ENCODE assay signal across 16 cellular contexts in genomic region chr3:101945980-101946379, GRCh38.
DNase-seq lines count a peak whose midpoint lies in the region; ATAC-seq, FAIRE-seq and TF ChIP-seq lines count a peak whose summit lies in the region.
"Had no signal": no experiment of that assay in that cellular context is flagged by ENCODE, and none has a peak within 500 bp of the region (broad histone marks: within the 10 kb centered on the region; RNA-seq: fewer than 3 reads in every experiment).

No MANE protein-coding gene starts in this region.

- intact Hi-C loops in GM12878 (cut with micrococcal nuclease; ENCODE audit: unreplicated experiment), result loop anchor here (1.0 to 10.0 kb wide), 2 partner anchors 42 to 221 kb away; partner anchors contain the start of gene CEP97

- no TSS peak for BruUV-seq in GM12878 (replicated peaks; lab: Mats Ljungman, UMichigan)

- H3K4me1 ChIP-seq in OCI-LY3 (ENCODE audit: low read length), result peaks cover 52% of the 10 kb centered on the region
- peaks cover 14% of the 10 kb centered on the region for H3K4me1 ChIP-seq in GM12878 (ENCODE audit: control insufficient read depth, insufficient read depth, low read length)
- H3K4me1 ChIP-seq: Caco-2 had no signal

- no peaks in the 10 kb centered on the region for H3K36me3 Mint-ChIP-seq in activated T-cell treated with anti-CD3 and anti-CD28 coated beads, Interleukin-2, amount 50 U/mL, for 24 hours (ENCODE audit: low read depth)
- no peaks in the 10 kb centered on the region for H3K36me3 Mint-ChIP-seq in activated T-cell treated with anti-CD3 and anti-CD28 coated beads, Interleukin-2, amount 50 U/mL, for 4 hours (ENCODE audit: insufficient read depth)

- H3K4me2 ChIP-seq in OCI-LY3 (ENCODE audit: low read length) (peak overlapping the region; percentile 18), GM12878 (ENCODE audit: control insufficient read depth, insufficient read depth) (peak overlapping the region; percentile 23; the same call in 1 of the 2 replicates)

- no peaks in the 10 kb centered on the region for H3K27me3 Mint-ChIP-seq in activated T-cell treated with anti-CD3 and anti-CD28 coated beads, Interleukin-2, amount 50 U/mL, for 24 hours
- no peaks in the 10 kb centered on the region for H3K27me3 Mint-ChIP-seq in activated T-cell treated with anti-CD3 and anti-CD28 coated beads, Interleukin-2, amount 50 U/mL, for 4 hours (ENCODE audit: low read depth)
- H3K27me3 Mint-ChIP-seq in stimulated activated naive CD8-positive, alpha-beta T cell treated with anti-CD3 and anti-CD28 coated beads, Interleukin-15, amount 100 ng/mL, for 72 hours, result no peaks in the 10 kb centered on the region

- DNase-seq in activated T-cell treated with anti-CD3 and anti-CD28 coated beads, Interleukin-2, amount 50 U/mL, for 24 hours, result no peak
- DNase-seq in activated T-cell treated with anti-CD3 and anti-CD28 coated beads, Interleukin-2, amount 50 U/mL, for 4 hours, result no peak
- peak; percentile 57 for DNase-seq in GM12878 (ENCODE audit: low read depth, low spot score)
- DNase-seq in stimulated activated naive CD8-positive, alpha-beta T cell treated with anti-CD3 and anti-CD28 coated beads, Interleukin-15, amount 100 ng/mL, for 72 hours, result no peak
- DNase-seq in NCI-H345 (lab: John Stamatoyannopoulos, UW), result no peak
- no peak for DNase-seq in NCI-H2107 treated with DMSO at 0.1 percent for 48 hours (lab: John Stamatoyannopoulos, UW; ENCODE audit: unreplicated experiment)
- DNase-seq: Caco-2, DMS53, GOT3, MV-4-11, NCI-H1436 treated with DMSO at 0.1 percent for 48 hours, NCI-H2081 treated with DMSO at 0.1 percent for 48 hours had no signal

- H2AFZ ChIP-seq in OCI-LY3 (ENCODE audit: low read depth, low read length) (no peak overlapping the region), GM12878 (ENCODE audit: control insufficient read depth, low read depth, low read length) (peak overlapping the region; percentile 26; the same call in 1 of the 2 replicates)

- TF ChIP-seq EP300 in GM12878 (IDR thresholded peaks at IDR 0.05; ENCODE audit: borderline replicate concordance in 1 of 2, control insufficient read depth in 1 of 2, low read depth in 2 of 2, low read length in 2 of 2), result no peak

- CTCF ChIA-PET in GM12878 (lab: Yijun Ruan, JAX), result interaction anchor here (0.8 to 1.2 kb wide), 3 partner anchors 9 to 136 kb away, joined by 3 to 4 read pairs (median 3); no protein-coding TSS in a partner anchor

- FAIRE-seq in GM12878 (lab: Jason Lieb, UNC), result no peak

- H3K9me3 ChIP-seq in OCI-LY3 (ENCODE audit: insufficient read depth, low read length), result no peaks in the 10 kb centered on the region
- peaks cover 2% of the 10 kb centered on the region for H3K9me3 ChIP-seq in GM12878 (replicated peaks; ENCODE audit: control insufficient read depth, insufficient read depth, low read length)
- H3K9me3 ChIP-seq: Caco-2 had no signal

- RAD21 ChIA-PET in GM12878 (lab: Charles Lee; ENCODE audit: unreplicated experiment), result interaction anchor here (0.8 to 1.5 kb wide), 12 partner anchors 10 to 279 kb away, joined by 3 to 10 read pairs (median 4); no protein-coding TSS in a partner anchor

- TF ChIP-seq CTCF in OCI-LY3 (IDR thresholded peaks at IDR 0.05; ENCODE audit: low read depth, low read length) (no peak), GM12878 (IDR thresholded peaks at IDR 0.05 in 2 of 3, conservative IDR thresholded peaks at IDR 0.05 in 1 of 3; ENCODE audit: control insufficient read depth in 2 of 3, extremely low read depth in 1 of 3, insufficient read depth in 1 of 3, low read depth in 3 of 3, low read length in 3 of 3) (no peak)

- no peak overlapping the region for H3K4me3 ChIP-seq in OCI-LY3 (ENCODE audit: low read length)
- H3K4me3 ChIP-seq in GM12878, result no peak overlapping the region

- in situ Hi-C loops in GM12878 (cut with MboI), result no loop called here

- H3K27me3 ChIP-seq in OCI-LY3 (ENCODE audit: low read depth, low read length) (no peaks in the 10 kb centered on the region), GM12878 (replicated peaks in 1 of 2; ENCODE audit: control insufficient read depth in 2 of 2, insufficient read depth in 2 of 2, low read length in 1 of 2) (no peaks in the 10 kb centered on the region)

- ATAC-seq in activated T-cell treated with anti-CD3 and anti-CD28 coated beads, Interleukin-2, amount 50 U/mL, for 4 hours, result no peak
- ATAC-seq in GM12878, result no peak
- ATAC-seq in stimulated activated naive CD8-positive, alpha-beta T cell treated with anti-CD3 and anti-CD28 coated beads, Interleukin-15, amount 100 ng/mL, for 72 hours, result no peak
- ATAC-seq in GM21737 (IDR thresholded peaks at IDR 0.05; ENCODE audit: unreplicated experiment), result no peak
- ATAC-seq: Panc1, Right ventricle myocardium inferior had no signal

- H3K79me2 ChIP-seq in OCI-LY3 (ENCODE audit: low read length) (no peaks in the 10 kb centered on the region), GM12878 (ENCODE audit: control insufficient read depth, insufficient read depth, low read length) (no peaks in the 10 kb centered on the region)

- H3K9me3 Mint-ChIP-seq in activated T-cell treated with anti-CD3 and anti-CD28 coated beads, Interleukin-2, amount 50 U/mL, for 24 hours, result peaks cover 3% of the 10 kb centered on the region
- H3K9me3 Mint-ChIP-seq in activated T-cell treated with anti-CD3 and anti-CD28 coated beads, Interleukin-2, amount 50 U/mL, for 4 hours, result peaks cover 4% of the 10 kb centered on the region
- peaks cover 6% of the 10 kb centered on the region in 2 donors for H3K9me3 Mint-ChIP-seq in stimulated activated naive CD8-positive, alpha-beta T cell treated with anti-CD3 and anti-CD28 coated beads, Interleukin-15, amount 100 ng/mL, for 72 hours

- no peak overlapping the region for H3K4me3 Mint-ChIP-seq in activated T-cell treated with anti-CD3 and anti-CD28 coated beads, Interleukin-2, amount 50 U/mL, for 24 hours
- no peak overlapping the region for H3K4me3 Mint-ChIP-seq in activated T-cell treated with anti-CD3 and anti-CD28 coated beads, Interleukin-2, amount 50 U/mL, for 4 hours
- peak overlapping the region in 1 of 2 donors; percentile 14 for H3K4me3 Mint-ChIP-seq in stimulated activated naive CD8-positive, alpha-beta T cell treated with anti-CD3 and anti-CD28 coated beads, Interleukin-15, amount 100 ng/mL, for 72 hours

- H3K4me1 Mint-ChIP-seq in activated T-cell treated with anti-CD3 and anti-CD28 coated beads, Interleukin-2, amount 50 U/mL, for 24 hours (ENCODE audit: low read depth), result peaks cover 59% of the 10 kb centered on the region
- peaks cover 36% of the 10 kb centered on the region for H3K4me1 Mint-ChIP-seq in activated T-cell treated with anti-CD3 and anti-CD28 coated beads, Interleukin-2, amount 50 U/mL, for 4 hours (ENCODE audit: low read depth)
- H3K4me1 Mint-ChIP-seq in stimulated activated naive CD8-positive, alpha-beta T cell treated with anti-CD3 and anti-CD28 coated beads, Interleukin-15, amount 100 ng/mL, for 72 hours, result peaks cover 54% of the 10 kb centered on the region

- H3K9ac ChIP-seq in OCI-LY3 (ENCODE audit: low read length) (peak overlapping the region; percentile 0; the same call in 1 of the 2 replicates), GM12878 (ENCODE audit: control insufficient read depth, insufficient read depth, low read length) (no peak overlapping the region)

- peak overlapping the region; percentile 7 for H3K27ac Mint-ChIP-seq in activated T-cell treated with anti-CD3 and anti-CD28 coated beads, Interleukin-2, amount 50 U/mL, for 24 hours
- peak overlapping the region; percentile 6 to 50 for H3K27ac Mint-ChIP-seq in stimulated activated naive CD8-positive, alpha-beta T cell treated with anti-CD3 and anti-CD28 coated beads, Interleukin-15, amount 100 ng/mL, for 72 hours

- H3K27ac ChIP-seq in OCI-LY3 (ENCODE audit: low read length) (peak overlapping the region; percentile 24; the same call in 1 of the 2 replicates), GM12878 (ENCODE audit: control insufficient read depth, insufficient read depth) (peak overlapping the region; percentile 57)

- no peak for TF ChIP-seq RAD21 in GM12878 (IDR thresholded peaks at IDR 0.05; ENCODE audit: insufficient read depth, low read depth, low read length)

- SMC1A ChIA-PET in GM12878 (lab: Charles Lee; ENCODE audit: uncharacterized antibody, unreplicated experiment), result interaction anchor here (0.8 to 2.4 kb wide), 24 partner anchors 10 to 279 kb away, joined by 3 to 22 read pairs (median 4); no protein-coding TSS in a partner anchor

- no peak for TF ChIP-seq POLR2A in GM12878 (IDR thresholded peaks at IDR 0.05; ENCODE audit: low read depth, low read length)

- POLR2A ChIA-PET in GM12878 (lab: Charles Lee), result no interaction called here

- H3K36me3 ChIP-seq in OCI-LY3 (replicated peaks; ENCODE audit: low read depth, low read length) (no peaks in the 10 kb centered on the region), GM12878 (ENCODE audit: control insufficient read depth in 2 of 2, insufficient read depth in 2 of 2, low read length in 1 of 2) (no peaks in the 10 kb centered on the region)

- H4K20me1 ChIP-seq in OCI-LY3 (ENCODE audit: insufficient read depth, low read length) (no peaks in the 10 kb centered on the region), GM12878 (ENCODE audit: control insufficient read depth, insufficient read depth) (no peaks in the 10 kb centered on the region)

TF ChIP-seq in GM12878, 131 proteins besides CTCF, POLR2A, EP300 and RAD21 (continues in another document):
- TF ChIP-seq SREBF2 (IDR thresholded peaks at IDR 0.05; ENCODE audit: low read length), result no peak
- no peak for TF ChIP-seq KAT2A (conservative IDR thresholded peaks at IDR 0.05; ENCODE audit: control insufficient read depth, low read depth, low read length)
- TF ChIP-seq NFIC (IDR thresholded peaks at IDR 0.05; ENCODE audit: low read depth, low read length), result 0 out of 2 replicates have a peak, but pooled peaks have one; percentile 30
- TF ChIP-seq NRF1 (conservative IDR thresholded peaks at IDR 0.05; ENCODE audit: low read depth, low read length), result no peak
- no peak for TF ChIP-seq MAX (IDR thresholded peaks at IDR 0.05; ENCODE audit: low read depth, low read length)
- no peak for TF ChIP-seq NR2F1 (conservative IDR thresholded peaks at IDR 0.05)
- TF ChIP-seq SMC3 (IDR thresholded peaks at IDR 0.05; ENCODE audit: borderline replicate concordance, low read length), result peak; percentile 15; the same call in 1 of the 2 replicates
- peak; percentile 37; the same call in 1 of the 2 replicates for TF ChIP-seq RUNX3 (IDR thresholded peaks at IDR 0.05; ENCODE audit: low read length)
- TF ChIP-seq MEF2A (IDR thresholded peaks at IDR 0.05; ENCODE audit: insufficient read depth, low read depth, low read length), result no peak
- TF ChIP-seq TAF1 (IDR thresholded peaks at IDR 0.05; ENCODE audit: borderline replicate concordance, low read depth, low read length), result no peak
- no peak for TF ChIP-seq CBX3 (IDR thresholded peaks at IDR 0.05; ENCODE audit: borderline replicate concordance, low read depth)
- no peak for TF ChIP-seq SMARCA5 (IDR thresholded peaks at IDR 0.05)
- TF ChIP-seq KLF5 (IDR thresholded peaks at IDR 0.05; ENCODE audit: partially characterized antibody), result no peak
- no peak for TF ChIP-seq EGR1 (IDR thresholded peaks at IDR 0.05; ENCODE audit: borderline replicate concordance in 1 of 2, low read depth in 2 of 2, low read length in 2 of 2)
